In the genomic region with DNA sequence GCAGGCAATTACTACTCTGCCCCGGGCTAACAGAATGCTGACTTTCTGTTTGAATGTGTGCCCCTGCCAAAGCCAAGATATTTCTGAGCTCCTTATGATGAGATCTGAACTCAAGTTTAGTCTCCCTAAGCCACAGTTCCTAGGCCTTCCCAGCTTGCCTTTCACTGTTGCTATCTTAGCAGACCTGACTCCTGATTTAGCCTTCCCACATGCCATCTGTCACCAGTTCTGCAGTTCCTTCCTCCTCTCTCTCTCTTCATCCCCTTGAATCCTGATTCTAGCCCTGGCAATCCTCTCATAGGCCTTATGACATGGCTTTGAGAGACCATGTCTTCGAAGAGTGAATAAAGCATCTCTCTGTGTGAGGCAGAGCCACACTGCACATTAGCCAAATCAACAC, we compare ENCODE assay signal across 1 cellular context.
TF ChIP-seq lines count a peak whose summit lies in the region.

No MANE protein-coding gene starts in this region.

TF ChIP-seq in GM23338, 12 proteins besides CTCF, POLR2A, EP300 and RAD21 (continued from another document):
- TF ChIP-seq, protein P1, sequence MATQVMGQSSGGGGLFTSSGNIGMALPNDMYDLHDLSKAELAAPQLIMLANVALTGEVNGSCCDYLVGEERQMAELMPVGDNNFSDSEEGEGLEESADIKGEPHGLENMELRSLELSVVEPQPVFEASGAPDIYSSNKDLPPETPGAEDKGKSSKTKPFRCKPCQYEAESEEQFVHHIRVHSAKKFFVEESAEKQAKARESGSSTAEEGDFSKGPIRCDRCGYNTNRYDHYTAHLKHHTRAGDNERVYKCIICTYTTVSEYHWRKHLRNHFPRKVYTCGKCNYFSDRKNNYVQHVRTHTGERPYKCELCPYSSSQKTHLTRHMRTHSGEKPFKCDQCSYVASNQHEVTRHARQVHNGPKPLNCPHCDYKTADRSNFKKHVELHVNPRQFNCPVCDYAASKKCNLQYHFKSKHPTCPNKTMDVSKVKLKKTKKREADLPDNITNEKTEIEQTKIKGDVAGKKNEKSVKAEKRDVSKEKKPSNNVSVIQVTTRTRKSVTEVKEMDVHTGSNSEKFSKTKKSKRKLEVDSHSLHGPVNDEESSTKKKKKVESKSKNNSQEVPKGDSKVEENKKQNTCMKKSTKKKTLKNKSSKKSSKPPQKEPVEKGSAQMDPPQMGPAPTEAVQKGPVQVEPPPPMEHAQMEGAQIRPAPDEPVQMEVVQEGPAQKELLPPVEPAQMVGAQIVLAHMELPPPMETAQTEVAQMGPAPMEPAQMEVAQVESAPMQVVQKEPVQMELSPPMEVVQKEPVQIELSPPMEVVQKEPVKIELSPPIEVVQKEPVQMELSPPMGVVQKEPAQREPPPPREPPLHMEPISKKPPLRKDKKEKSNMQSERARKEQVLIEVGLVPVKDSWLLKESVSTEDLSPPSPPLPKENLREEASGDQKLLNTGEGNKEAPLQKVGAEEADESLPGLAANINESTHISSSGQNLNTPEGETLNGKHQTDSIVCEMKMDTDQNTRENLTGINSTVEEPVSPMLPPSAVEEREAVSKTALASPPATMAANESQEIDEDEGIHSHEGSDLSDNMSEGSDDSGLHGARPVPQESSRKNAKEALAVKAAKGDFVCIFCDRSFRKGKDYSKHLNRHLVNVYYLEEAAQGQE (IDR thresholded peaks at IDR 0.05; ENCODE audit: unreplicated experiment) = no peak
- TF ChIP-seq ZNF114 (CRISPR knock-in tag; IDR thresholded peaks at IDR 0.05) (no peak), CREB1 (CRISPR knock-in tag; IDR thresholded peaks at IDR 0.05; ENCODE audit: low read depth) (no peak), STAT1 (IDR thresholded peaks at IDR 0.05; ENCODE audit: unreplicated experiment) (no peak), POLR2AphosphoS5 (IDR thresholded peaks at IDR 0.05; ENCODE audit: low read depth) (no peak), ZNF331 (CRISPR knock-in tag; IDR thresholded peaks at IDR 0.05; ENCODE audit: low read depth) (no peak), EZH2phosphoT487 (IDR thresholded peaks at IDR 0.05; ENCODE audit: unreplicated experiment) (no peak), NANOG (IDR thresholded peaks at IDR 0.05; ENCODE audit: borderline replicate concordance) (no peak)
- TF ChIP-seq, protein P2, sequence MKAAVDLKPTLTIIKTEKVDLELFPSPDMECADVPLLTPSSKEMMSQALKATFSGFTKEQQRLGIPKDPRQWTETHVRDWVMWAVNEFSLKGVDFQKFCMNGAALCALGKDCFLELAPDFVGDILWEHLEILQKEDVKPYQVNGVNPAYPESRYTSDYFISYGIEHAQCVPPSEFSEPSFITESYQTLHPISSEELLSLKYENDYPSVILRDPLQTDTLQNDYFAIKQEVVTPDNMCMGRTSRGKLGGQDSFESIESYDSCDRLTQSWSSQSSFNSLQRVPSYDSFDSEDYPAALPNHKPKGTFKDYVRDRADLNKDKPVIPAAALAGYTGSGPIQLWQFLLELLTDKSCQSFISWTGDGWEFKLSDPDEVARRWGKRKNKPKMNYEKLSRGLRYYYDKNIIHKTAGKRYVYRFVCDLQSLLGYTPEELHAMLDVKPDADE (IDR thresholded peaks at IDR 0.05) = no peak
- TF ChIP-seq, protein P3, sequence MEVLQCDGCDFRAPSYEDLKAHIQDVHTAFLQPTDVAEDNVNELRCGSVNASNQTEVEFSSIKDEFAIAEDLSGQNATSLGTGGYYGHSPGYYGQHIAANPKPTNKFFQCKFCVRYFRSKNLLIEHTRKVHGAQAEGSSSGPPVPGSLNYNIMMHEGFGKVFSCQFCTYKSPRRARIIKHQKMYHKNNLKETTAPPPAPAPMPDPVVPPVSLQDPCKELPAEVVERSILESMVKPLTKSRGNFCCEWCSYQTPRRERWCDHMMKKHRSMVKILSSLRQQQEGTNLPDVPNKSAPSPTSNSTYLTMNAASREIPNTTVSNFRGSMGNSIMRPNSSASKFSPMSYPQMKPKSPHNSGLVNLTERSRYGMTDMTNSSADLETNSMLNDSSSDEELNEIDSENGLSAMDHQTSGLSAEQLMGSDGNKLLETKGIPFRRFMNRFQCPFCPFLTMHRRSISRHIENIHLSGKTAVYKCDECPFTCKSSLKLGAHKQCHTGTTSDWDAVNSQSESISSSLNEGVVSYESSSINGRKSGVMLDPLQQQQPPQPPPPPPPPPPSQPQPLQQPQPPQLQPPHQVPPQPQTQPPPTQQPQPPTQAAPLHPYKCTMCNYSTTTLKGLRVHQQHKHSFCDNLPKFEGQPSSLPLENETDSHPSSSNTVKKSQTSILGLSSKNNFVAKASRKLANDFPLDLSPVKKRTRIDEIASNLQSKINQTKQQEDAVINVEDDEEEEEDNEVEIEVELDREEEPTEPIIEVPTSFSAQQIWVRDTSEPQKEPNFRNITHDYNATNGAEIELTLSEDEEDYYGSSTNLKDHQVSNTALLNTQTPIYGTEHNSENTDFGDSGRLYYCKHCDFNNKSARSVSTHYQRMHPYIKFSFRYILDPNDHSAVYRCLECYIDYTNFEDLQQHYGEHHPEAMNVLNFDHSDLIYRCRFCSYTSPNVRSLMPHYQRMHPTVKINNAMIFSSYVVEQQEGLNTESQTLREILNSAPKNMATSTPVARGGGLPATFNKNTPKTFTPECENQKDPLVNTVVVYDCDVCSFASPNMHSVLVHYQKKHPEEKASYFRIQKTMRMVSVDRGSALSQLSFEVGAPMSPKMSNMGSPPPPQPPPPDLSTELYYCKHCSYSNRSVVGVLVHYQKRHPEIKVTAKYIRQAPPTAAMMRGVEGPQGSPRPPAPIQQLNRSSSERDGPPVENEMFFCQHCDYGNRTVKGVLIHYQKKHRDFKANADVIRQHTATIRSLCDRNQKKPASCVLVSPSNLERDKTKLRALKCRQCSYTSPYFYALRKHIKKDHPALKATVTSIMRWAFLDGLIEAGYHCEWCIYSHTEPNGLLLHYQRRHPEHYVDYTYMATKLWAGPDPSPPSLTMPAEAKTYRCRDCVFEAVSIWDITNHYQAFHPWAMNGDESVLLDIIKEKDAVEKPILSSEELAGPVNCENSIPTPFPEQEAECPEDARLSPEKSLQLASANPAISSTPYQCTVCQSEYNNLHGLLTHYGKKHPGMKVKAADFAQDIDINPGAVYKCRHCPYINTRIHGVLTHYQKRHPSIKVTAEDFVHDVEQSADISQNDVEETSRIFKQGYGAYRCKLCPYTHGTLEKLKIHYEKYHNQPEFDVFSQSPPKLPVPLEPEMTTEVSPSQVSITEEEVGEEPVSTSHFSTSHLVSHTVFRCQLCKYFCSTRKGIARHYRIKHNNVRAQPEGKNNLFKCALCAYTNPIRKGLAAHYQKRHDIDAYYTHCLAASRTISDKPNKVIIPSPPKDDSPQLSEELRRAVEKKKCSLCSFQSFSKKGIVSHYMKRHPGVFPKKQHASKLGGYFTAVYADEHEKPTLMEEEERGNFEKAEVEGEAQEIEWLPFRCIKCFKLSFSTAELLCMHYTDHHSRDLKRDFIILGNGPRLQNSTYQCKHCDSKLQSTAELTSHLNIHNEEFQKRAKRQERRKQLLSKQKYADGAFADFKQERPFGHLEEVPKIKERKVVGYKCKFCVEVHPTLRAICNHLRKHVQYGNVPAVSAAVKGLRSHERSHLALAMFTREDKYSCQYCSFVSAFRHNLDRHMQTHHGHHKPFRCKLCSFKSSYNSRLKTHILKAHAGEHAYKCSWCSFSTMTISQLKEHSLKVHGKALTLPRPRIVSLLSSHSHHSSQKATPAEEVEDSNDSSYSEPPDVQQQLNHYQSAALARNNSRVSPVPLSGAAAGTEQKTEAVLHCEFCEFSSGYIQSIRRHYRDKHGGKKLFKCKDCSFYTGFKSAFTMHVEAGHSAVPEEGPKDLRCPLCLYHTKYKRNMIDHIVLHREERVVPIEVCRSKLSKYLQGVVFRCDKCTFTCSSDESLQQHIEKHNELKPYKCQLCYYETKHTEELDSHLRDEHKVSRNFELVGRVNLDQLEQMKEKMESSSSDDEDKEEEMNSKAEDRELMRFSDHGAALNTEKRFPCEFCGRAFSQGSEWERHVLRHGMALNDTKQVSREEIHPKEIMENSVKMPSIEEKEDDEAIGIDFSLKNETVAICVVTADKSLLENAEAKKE (CRISPR knock-in tag; IDR thresholded peaks at IDR 0.05) = no peak
